Comparison of ENCODE assay signal across 1 cellular context in genomic region chr3:194814878-194815357, GRCh38.
TF ChIP-seq lines count a peak whose summit lies in the region.

No MANE protein-coding gene starts in this region.

TF ChIP-seq in GM23338, 12 proteins besides CTCF, POLR2A, EP300 and RAD21 (continued from another document):
- TF ChIP-seq REST (IDR thresholded peaks at IDR 0.05; ENCODE audit: unreplicated experiment), result no peak
- TF ChIP-seq STAT1 (IDR thresholded peaks at IDR 0.05; ENCODE audit: unreplicated experiment), result no peak
- TF ChIP-seq ZNF114 (CRISPR knock-in tag; IDR thresholded peaks at IDR 0.05), result no peak
